ENCODE assay signal across 1 cellular context in the genomic region with DNA sequence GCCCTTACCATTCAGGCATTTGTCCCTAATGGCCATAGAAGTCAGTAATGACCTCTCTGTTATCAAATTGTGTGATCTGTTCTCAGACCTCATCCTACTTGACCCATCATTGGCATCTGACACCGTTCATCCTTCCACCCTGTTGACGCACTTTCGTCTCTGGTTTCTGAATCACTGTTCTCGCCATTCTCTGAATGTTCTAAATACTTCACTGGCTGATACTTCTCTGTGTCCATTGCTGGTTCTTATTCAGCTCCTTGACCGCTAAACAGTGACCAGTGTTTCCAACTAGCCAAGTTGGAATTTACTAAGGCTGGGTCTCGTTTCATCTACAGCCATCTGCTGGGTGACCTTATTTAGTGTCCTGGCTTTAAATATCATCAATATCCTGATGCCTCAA.
TF ChIP-seq lines count a peak whose summit lies in the region.

No MANE protein-coding gene starts in this region.

TF ChIP-seq in endothelial cell of umbilical vein, 7 proteins besides CTCF, POLR2A, EP300 and RAD21 (continued from another document):
- TF ChIP-seq EZH2 (IDR thresholded peaks at IDR 0.05; ENCODE audit: borderline replicate concordance, low read depth, low read length, severe bottlenecking) (no peak), FOS (IDR thresholded peaks at IDR 0.05; ENCODE audit: borderline replicate concordance, insufficient read depth, low read length) (no peak), POLR2AphosphoS5 (IDR thresholded peaks at IDR 0.05; ENCODE audit: insufficient read depth, low read depth, low read length) (no peak), JUN (IDR thresholded peaks at IDR 0.05; ENCODE audit: borderline replicate concordance, insufficient read depth, insufficient read length, low read depth) (no peak), MYC (IDR thresholded peaks at IDR 0.05; ENCODE audit: low read depth, low read length) (no peak), GATA2 (IDR thresholded peaks at IDR 0.05; ENCODE audit: insufficient read depth, insufficient read length, low read depth, low read length) (no peak)
